In the genomic region with DNA sequence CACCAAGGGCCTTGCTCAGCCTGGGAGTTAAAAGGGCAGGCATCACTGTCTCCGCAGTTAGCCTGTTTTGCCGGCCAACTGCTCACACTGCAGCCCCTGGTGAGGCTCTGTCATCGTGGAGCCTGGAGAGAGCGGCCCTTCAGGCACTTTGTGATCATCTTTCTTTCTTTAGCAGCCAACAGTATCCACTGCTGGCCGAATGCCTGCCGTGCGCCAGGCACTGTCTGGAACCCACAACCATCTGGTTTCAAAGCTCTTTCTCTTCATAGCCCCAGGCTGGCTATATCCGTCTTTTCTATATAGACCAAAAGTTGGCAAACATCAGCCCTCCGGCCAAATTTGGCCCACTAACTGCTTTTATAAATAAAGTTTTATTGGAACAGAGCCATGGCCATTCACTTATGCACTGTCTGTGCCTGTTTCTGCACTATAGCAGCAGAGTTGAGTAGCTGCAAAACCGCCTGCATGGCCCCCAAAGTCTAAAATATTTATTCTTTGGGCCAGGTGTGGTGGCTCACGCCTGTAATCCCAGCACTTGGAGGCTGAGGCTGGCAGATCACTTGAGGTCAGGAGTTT, we compare ENCODE assay signal across 24 cellular contexts. TPM values are rescaled to one million over a fixed set of nuclear protein-coding genes. Genes with fewer than 3 reads are reported as not detected.
DNase-seq lines count a peak whose midpoint lies in the region; ATAC-seq, FAIRE-seq and TF ChIP-seq lines count a peak whose summit lies in the region.
"Had no signal": no experiment of that assay in that cellular context is flagged by ENCODE, and none has a peak within 500 bp of the region (broad histone marks: within the 10 kb centered on the region; RNA-seq: fewer than 3 reads in every experiment).

No MANE protein-coding gene starts in this region.

- H3K36me3 Mint-ChIP-seq in CD4-positive, alpha-beta memory T cell, result peaks cover 28 to 63% of the 10 kb centered on the region in 2 donors

- H4K20me1 ChIP-seq in GM12878 (ENCODE audit: control insufficient read depth, insufficient read depth), result no peaks in the 10 kb centered on the region

- no peak overlapping the region for H3K4me3 ChIP-seq in GM12878
- H3K4me3 ChIP-seq in CD4-positive, alpha-beta memory T cell (ENCODE audit: low read length in 2 of 2), result no peak overlapping the region
- H3K4me3 ChIP-seq: A549, Peyer's patch had no signal

- FAIRE-seq in GM12878 (lab: Jason Lieb, UNC), result no peak
- FAIRE-seq: A549, GM19239 had no signal

- RAD21 ChIA-PET in GM12878 (lab: Charles Lee; ENCODE audit: unreplicated experiment), result no interaction called here

- peaks cover 5 to 12% (median 9%) of the 10 kb centered on the region in 4 donors for H3K4me1 Mint-ChIP-seq in CD4-positive, alpha-beta memory T cell

- TF ChIP-seq RAD21 in GM12878 (IDR thresholded peaks at IDR 0.05; ENCODE audit: insufficient read depth, low read depth, low read length), result no peak

- no peaks in the 10 kb centered on the region for H3K9me3 Mint-ChIP-seq in CD4-positive, alpha-beta memory T cell
- H3K9me3 Mint-ChIP-seq: CD4-positive, CD25-positive, alpha-beta regulatory T cell had no signal

- in situ Hi-C loops in GM12878 (cut with MboI), result no loop called here

- no TSS peak for BruUV-seq in GM12878 (replicated peaks; lab: Mats Ljungman, UMichigan)

- TF ChIP-seq CTCF in GM12878 (IDR thresholded peaks at IDR 0.05 in 2 of 3, conservative IDR thresholded peaks at IDR 0.05 in 1 of 3; ENCODE audit: control insufficient read depth in 2 of 3, extremely low read depth in 1 of 3, insufficient read depth in 1 of 3, low read depth in 3 of 3, low read length in 3 of 3), result no peak

- no peak for ATAC-seq in GM12878
- ATAC-seq in GM18909 (IDR thresholded peaks at IDR 0.05; ENCODE audit: poor library complexity, unreplicated experiment), result no peak
- ATAC-seq: A549, Right ventricle myocardium inferior had no signal

- no peak overlapping the region for H2AFZ ChIP-seq in GM12878 (ENCODE audit: control insufficient read depth, low read depth, low read length)

- H3K4me1 ChIP-seq in GM12878 (ENCODE audit: control insufficient read depth, insufficient read depth, low read length), result no peaks in the 10 kb centered on the region
- H3K4me1 ChIP-seq in CD4-positive, alpha-beta memory T cell (ENCODE audit: insufficient read depth, low read length), result peaks cover 9% of the 10 kb centered on the region
- H3K4me1 ChIP-seq: Peyer's patch had no signal

- H3K27ac Mint-ChIP-seq in CD4-positive, alpha-beta memory T cell, result no peak overlapping the region

- peaks cover 0 to 5% of the 10 kb centered on the region in 2 experiments; a peak in 3 of 4 replicates for H3K36me3 ChIP-seq in GM12878 (ENCODE audit: control insufficient read depth in 2 of 2, insufficient read depth in 2 of 2, low read length in 1 of 2)
- peaks cover 33% of the 10 kb centered on the region for H3K36me3 ChIP-seq in CD4-positive, alpha-beta memory T cell (ENCODE audit: insufficient read depth, low read length)

- H3K27me3 Mint-ChIP-seq in CD4-positive, alpha-beta memory T cell, result no peaks in the 10 kb centered on the region
- H3K27me3 Mint-ChIP-seq: CD4-positive, CD25-positive, alpha-beta regulatory T cell had no signal

- no peak for TF ChIP-seq EP300 in GM12878 (IDR thresholded peaks at IDR 0.05; ENCODE audit: borderline replicate concordance in 1 of 2, control insufficient read depth in 1 of 2, low read depth in 2 of 2, low read length in 2 of 2)

- H3K9ac ChIP-seq in GM12878 (ENCODE audit: control insufficient read depth, insufficient read depth, low read length), result no peak overlapping the region

- H3K79me2 ChIP-seq in GM12878 (ENCODE audit: control insufficient read depth, insufficient read depth, low read length), result no peaks in the 10 kb centered on the region

- H3K4me2 ChIP-seq in GM12878 (ENCODE audit: control insufficient read depth, insufficient read depth), result no peak overlapping the region
- H3K4me2 ChIP-seq: A549 had no signal

- H3K4me3 Mint-ChIP-seq in CD4-positive, alpha-beta memory T cell, result no peak overlapping the region

- SMC1A ChIA-PET in GM12878 (lab: Charles Lee; ENCODE audit: uncharacterized antibody, unreplicated experiment), result interaction anchor here (1.0 to 1.2 kb wide), 4 partner anchors 10 to 120 kb away, joined by 3 read pairs; no protein-coding TSS in a partner anchor

- DNase-seq in DMS 273 (lab: John Stamatoyannopoulos, UW; ENCODE audit: unreplicated experiment), result peak; percentile 72
- DNase-seq in NCI-H345 (lab: John Stamatoyannopoulos, UW), result peak; percentile 39
- DNase-seq in GM12878 (ENCODE audit: low read depth, low spot score), result no peak
- DNase-seq in pons (ENCODE audit: low spot score), result peak; percentile 27
- DNase-seq in CD4-positive, alpha-beta memory T cell, result no peak
- no peak for DNase-seq in activated T-cell treated with anti-CD3 and anti-CD28 coated beads for 4 hours
- DNase-seq: Caco-2; CD4-positive, CD25-positive, alpha-beta regulatory T cell; DMS153; GDM1; IMR-90; NCI-H1105; NCI-H146; NCI-H2081; NCI-H2171 treated with DMSO at 0.1 percent for 48 hours; NCI-H510A; NCI-H748 treated with DMSO at 0.1 percent for 48 hours; NK-92 treated with Interleukin-12 subunit alpha and Interleukin-12 subunit beta, amount 100 ng/mL, for 24 hours; Peyer's patch; SW 1271 had no signal

- intact Hi-C loops in GM12878 (cut with micrococcal nuclease; ENCODE audit: unreplicated experiment), result no loop called here
- intact Hi-C loops in CD4-positive, alpha-beta memory T cell (cut with micrococcal nuclease), result no loop called here

- no peaks in the 10 kb centered on the region for H3K9me3 ChIP-seq in GM12878 (replicated peaks; ENCODE audit: control insufficient read depth, insufficient read depth, low read length)
- no peaks in the 10 kb centered on the region for H3K9me3 ChIP-seq in CD4-positive, alpha-beta memory T cell (ENCODE audit: control insufficient read depth in 1 of 2, low read length in 2 of 2)
- H3K9me3 ChIP-seq: A549, Caco-2, Peyer's patch had no signal

- CTCF ChIA-PET in GM12878 (lab: Yijun Ruan, JAX), result interaction anchor here (0.8 kb wide), 1 partner anchor 117 kb away, joined by 3 read pairs; the partner anchor contains the start of gene SDSL
- CTCF ChIA-PET in CD4-positive, alpha-beta memory T cell (lab: Charles Lee; ENCODE audit: partially characterized antibody), result interaction anchor here (0.6 kb wide), 1 partner anchor 23 kb away, joined by 3 read pairs; no protein-coding TSS in a partner anchor

- TF ChIP-seq POLR2A in GM12878 (IDR thresholded peaks at IDR 0.05; ENCODE audit: low read depth, low read length), result no peak

- WGBS in GM12878 (ENCODE audit: insufficient coverage, insufficient replicate concordance, low lambda C conversion rate, missing lambda C conversion rate), result 91% methylated on average over 11 of the region's 11 CpGs

- no peaks in the 10 kb centered on the region for H3K27me3 ChIP-seq in GM12878 (replicated peaks in 1 of 2; ENCODE audit: control insufficient read depth in 2 of 2, insufficient read depth in 2 of 2, low read length in 1 of 2)
- no peaks in the 10 kb centered on the region for H3K27me3 ChIP-seq in CD4-positive, alpha-beta memory T cell (ENCODE audit: insufficient read depth, low read length)
- H3K27me3 ChIP-seq: Peyer's patch had no signal

- no peak overlapping the region for H3K27ac ChIP-seq in GM12878 (ENCODE audit: control insufficient read depth, insufficient read depth)
- H3K27ac ChIP-seq in CD4-positive, alpha-beta memory T cell (ENCODE audit: low read depth, low read length), result no peak overlapping the region
- H3K27ac ChIP-seq: A549, Peyer's patch had no signal

- POLR2A ChIA-PET in GM12878 (lab: Charles Lee), result no interaction called here
- POLR2A ChIA-PET in CD4-positive, alpha-beta memory T cell (lab: Charles Lee; ENCODE audit: partially characterized antibody), result no interaction called here

RNA-seq across cellular contexts. Expression of gene SLC8B1, which starts 29.5 kb away (rescaled TPM):
- 39.5 and 55.8 TPM in 2 replicates for total RNA-seq in GM12878 (2013; cell fraction: nucleolus; rRNA removed)
- total RNA-seq in GM12878 (2014; rRNA removed) (4.7 and 7.0 TPM in 2 replicates), GM12878 (2014; rRNA removed; fragmentation: Illumina TruSeq; extraction: Trizol) (4.0 and 4.3 TPM in 2 replicates), GM12878 (2021) (6.9 and 9.5 TPM in 2 replicates)
- 2.5 TPM for polyA plus RNA-seq in GM12878 (2011; ENCODE audit: low read depth)
- polyA plus RNA-seq in GM12878 (2011; rRNA removed) (6.5 and 12.3 TPM in 2 replicates), GM12878 (2014; fragmentation: Illumina TruSeq; extraction: Trizol) (4.3 and 4.9 TPM in 2 replicates), GM12878 (2014; fragmentation: Nextera tagmentation; extraction: Ambion mirVana) (under 1 TPM; 0.18 to 0.20 TPM), GM12878 (2014; rRNA removed) (7.8 and 8.4 TPM in 2 replicates), GM12878 (2016; fragmentation: Nextera tagmentation; extraction: Ambion mirVana) (1 to 10 TPM; 6.5 to 8.7 TPM)
- polyA plus RNA-seq in GM12878 (2011; cell fraction: cytosol; rRNA removed), result 18.4 and 21.2 TPM in 2 replicates
- polyA plus RNA-seq in GM12878 (2011; cell fraction: nucleus; rRNA removed), result 30.6 and 34.0 TPM in 2 replicates
- polyA plus RNA-seq in GM12878 (2012), result 5.1 and 6.7 TPM in 2 replicates
- 15.9 and 28.0 TPM in 2 replicates for polyA minus RNA-seq in GM12878 (2011; rRNA and poly(A)+ RNA removed)
- 4.3 and 6.4 TPM in 2 replicates for polyA minus RNA-seq in GM12878 (2011; cell fraction: cytosol; rRNA and poly(A)+ RNA removed)
- 11.2 and 20.4 TPM in 2 replicates for polyA minus RNA-seq in GM12878 (2011; cell fraction: nucleus; rRNA and poly(A)+ RNA removed)
- 10 to 100 TPM; 91.2 to 93.5 TPM for total RNA-seq in CD4-positive, alpha-beta memory T cell
- 10 to 100 TPM; 33.9 to 51.7 TPM for polyA plus RNA-seq in CD4-positive, alpha-beta memory T cell

RNA-seq across cellular contexts. Expression of gene PLBD2, which starts 53.0 kb away (rescaled TPM):
- total RNA-seq in GM12878 (2013; cell fraction: nucleolus; rRNA removed), result 17.2 and 18.3 TPM in 2 replicates
- total RNA-seq in GM12878 (2014; rRNA removed) (3.3 and 4.8 TPM in 2 replicates), GM12878 (2014; rRNA removed; fragmentation: Illumina TruSeq; extraction: Trizol) (1.1 and 1.4 TPM in 2 replicates), GM12878 (2021) (16.6 and 16.8 TPM in 2 replicates)
- polyA plus RNA-seq in GM12878 (2011; ENCODE audit: low read depth), result 5.3 TPM
- polyA plus RNA-seq in GM12878 (2011; rRNA removed) (2.4 and 5.0 TPM in 2 replicates), GM12878 (2014; fragmentation: Illumina TruSeq; extraction: Trizol) (9.2 and 9.6 TPM in 2 replicates), GM12878 (2014; fragmentation: Nextera tagmentation; extraction: Ambion mirVana) (1 to 10 TPM; 1.6 to 2.3 TPM), GM12878 (2014; rRNA removed) (6.9 and 7.8 TPM in 2 replicates), GM12878 (2016; fragmentation: Nextera tagmentation; extraction: Ambion mirVana) (10 to 100 TPM in 1 of 2 experiments, 1 to 10 TPM in 1; 9.3 to 14.9 TPM)
- polyA plus RNA-seq in GM12878 (2011; cell fraction: cytosol; rRNA removed), result 7.0 and 8.4 TPM in 2 replicates
- 6.0 and 9.9 TPM in 2 replicates for polyA plus RNA-seq in GM12878 (2011; cell fraction: nucleus; rRNA removed)
- polyA plus RNA-seq in GM12878 (2012), result 6.8 and 7.4 TPM in 2 replicates
- 6.9 and 8.5 TPM in 2 replicates for polyA minus RNA-seq in GM12878 (2011; rRNA and poly(A)+ RNA removed)
- polyA minus RNA-seq in GM12878 (2011; cell fraction: cytosol; rRNA and poly(A)+ RNA removed), result 6.9 and 9.3 TPM in 2 replicates
- polyA minus RNA-seq in GM12878 (2011; cell fraction: nucleus; rRNA and poly(A)+ RNA removed), result 2.8 and 5.1 TPM in 2 replicates
- total RNA-seq in CD4-positive, alpha-beta memory T cell, result 10 to 100 TPM; 15.6 to 18.4 TPM
- polyA plus RNA-seq in CD4-positive, alpha-beta memory T cell, result 10 to 100 TPM in 1 of 2 donors, 1 to 10 TPM in 1; 2.2 to 10.7 TPM

Comparison
In these comparisons a context has a peak if more than half of its experiments do, and no peak if none do; other contexts are left out.
1. DNase-seq: peak in DMS 273 (single experiment), NCI-H345 (single experiment) and pons (single experiment); none in GM12878 (single experiment), CD4-positive, alpha-beta memory T cell (0 of 5) and activated T-cell treated with anti-CD3 and anti-CD28 coated beads for 4 hours (single experiment).